27 cellular contexts compared by ENCODE assay signal in genomic region chr1:30629501-30629900, GRCh38.
"Had no signal": no experiment of that assay in that cellular context is flagged by ENCODE, and none has a peak within 500 bp of the region (broad histone marks: within the 10 kb centered on the region; RNA-seq: fewer than 3 reads in every experiment).

No MANE protein-coding gene starts in this region.

- H3K27ac ChIP-seq: coronary artery, dorsolateral prefrontal cortex, epithelial cell of prostate, esophagus squamous epithelium, gastrocnemius medialis, heart right ventricle, lower lobe of right lung had no signal

- H3K36me3 Mint-ChIP-seq: immature natural killer cell, mesothelial cell of epicardium had no signal

- H3K27ac Mint-ChIP-seq: immature natural killer cell, mesothelial cell of epicardium had no signal

- H3K36me3 ChIP-seq: esophagus squamous epithelium, gastrocnemius medialis, heart right ventricle, lower lobe of right lung had no signal

- DNase-seq: dermis blood vessel endothelial cell; dorsolateral prefrontal cortex; effector CD4-positive, alpha-beta T cell; effector memory CD4-positive, alpha-beta T cell; erythroblast; esophagus squamous epithelium; foreskin fibroblast; foreskin melanocyte; gastrocnemius medialis; glutamatergic neuron; heart right ventricle; hippocampal formation; immature natural killer cell; islet precursor cell; kidney; kidney glomerular epithelial cell; left colon; left ventricle myocardium superior; lower lobe of right lung; mesenchymal stem cell; mucosa of descending colon; naive B cell had no signal

- H3K4me1 Mint-ChIP-seq: mesothelial cell of epicardium, naive B cell had no signal

- H3K9me3 ChIP-seq: gastrocnemius medialis, lower lobe of right lung had no signal

- H3K4me3 Mint-ChIP-seq: immature natural killer cell, mesothelial cell of epicardium, naive B cell had no signal

- H3K4me1 ChIP-seq: esophagus squamous epithelium, gastrocnemius medialis, heart right ventricle, lower lobe of right lung had no signal

- H3K4me3 ChIP-seq: coronary artery, dorsolateral prefrontal cortex, esophagus squamous epithelium, gastrocnemius medialis, heart right ventricle, lower lobe of right lung, mucosa of descending colon had no signal

- ATAC-seq: esophagus mucosa, gastrocnemius medialis, heart right ventricle, left colon, left lobe of liver, left ventricle myocardium superior, lower lobe of right lung, mucosa of descending colon had no signal
